In genomic region chr14:95998656-95999055, GRCh38 we compare ENCODE assay signal across 8 cellular contexts. TPM values are rescaled to one million over a fixed set of nuclear protein-coding genes. Genes with fewer than 3 reads are reported as not detected.
A peak's percentile ranks its signal among the peaks of the same experiment; 100 is the strongest.
DNase-seq lines count a peak whose midpoint lies in the region; ATAC-seq and TF ChIP-seq lines count a peak whose summit lies in the region.

No MANE protein-coding gene starts in this region.

- H3K4me1 ChIP-seq in adrenal gland (replicated peaks in 1 of 2) = no peaks in the 10 kb centered on the region

- H3K27ac Mint-ChIP-seq in endothelial cell (ENCODE audit: unreplicated experiment) = no peak overlapping the region

- no peaks in the 10 kb centered on the region for H3K27me3 Mint-ChIP-seq in endothelial cell (ENCODE audit: unreplicated experiment)

- H3K9me3 Mint-ChIP-seq in endothelial cell (ENCODE audit: unreplicated experiment) = no peaks in the 10 kb centered on the region

- ATAC-seq in GM18519 (IDR thresholded peaks at IDR 0.05; ENCODE audit: low FRiP score, unreplicated experiment) = no peak
- ATAC-seq in HG03159 (IDR thresholded peaks at IDR 0.05; ENCODE audit: unreplicated experiment) = no peak

- no peaks in the 10 kb centered on the region for H3K9me3 ChIP-seq in adrenal gland (replicated peaks in 1 of 3)

- H3K27ac ChIP-seq in adrenal gland = no peak overlapping the region

- peaks cover 3% of the 10 kb centered on the region for H3K4me1 Mint-ChIP-seq in endothelial cell (ENCODE audit: unreplicated experiment)

- H3K4me3 Mint-ChIP-seq in endothelial cell (ENCODE audit: unreplicated experiment) = no peak overlapping the region

- peak; percentile 50 for DNase-seq in AG10803 (ENCODE audit: low read depth)
- DNase-seq in KBM-7 = peak; percentile 6
- DNase-seq in adrenal gland = no peak
- peak; percentile 20 for DNase-seq in kidney tubule cell (ENCODE audit: low spot score)
- DNase-seq in activated CD4-positive, alpha-beta T cell treated with anti-CD3 and anti-CD28 coated beads, Interleukin-2, amount 50 U/mL, for 4 hours = no peak
- DNase-seq in endothelial cell (ENCODE audit: low spot score) = no peak

- in situ Hi-C loops in KBM-7 (cut with MboI; ENCODE audit: low pct_unique_long_range_greater_than_20kb, low sequenced_read_pairs) = loop anchor here (25.0 kb wide), 1 partner anchor 411 kb away; no protein-coding TSS in a partner anchor

- H3K27me3 ChIP-seq in adrenal gland = peaks cover 5% of the 10 kb centered on the region

- intact Hi-C loops in adrenal gland (cut with DNase I) = loop anchor here (5.0 to 10.0 kb wide), 3 partner anchors 279 to 554 kb away; partner anchors contain the start of gene TCL1B (in 1 of the 2)

- H3K4me3 ChIP-seq in AG10803 (ENCODE audit: low read length) (no peak overlapping the region), adrenal gland (no peak overlapping the region)

- H3K36me3 Mint-ChIP-seq in endothelial cell (ENCODE audit: low read depth, unreplicated experiment) = no peaks in the 10 kb centered on the region

- H3K36me3 ChIP-seq in adrenal gland (replicated peaks in 1 of 2) = no peaks in the 10 kb centered on the region

- peak; percentile 66 for TF ChIP-seq CTCF in AG10803 (conservative IDR thresholded peaks at IDR 0.05; ENCODE audit: low read length)
- TF ChIP-seq CTCF in adrenal gland (IDR thresholded peaks at IDR 0.05) = peak in 5 of 6 experiments; percentile 9 to 56 (median 46)
- TF ChIP-seq CTCF in endothelial cell (IDR thresholded peaks at IDR 0.05; ENCODE audit: unreplicated experiment) = no peak

- no peak for TF ChIP-seq POLR2A in adrenal gland (IDR thresholded peaks at IDR 0.05)

- WGBS in adrenal gland, 4 donors = 13 to 24% (median 19%) methylated on average over 1 of the region's 1 CpG

RNA-seq across cellular contexts. Expression of gene C14orf132, which starts 40.5 kb away (rescaled TPM):
- total RNA-seq in adrenal gland (10 to 100 TPM in 5 of 8 donors, 1 to 10 TPM in 3; 4.5 to 34.8 (median 11.8) TPM), endothelial cell (ENCODE audit: unreplicated experiment) (4.4 TPM)
- polyA plus RNA-seq in adrenal gland = 10 to 100 TPM in 2 of 3 donors, 1 to 10 TPM in 1; 7.5 to 21.2 (median 14.8) TPM

Comparison
In these comparisons a context has a peak if more than half of its experiments do, and no peak if none do; other contexts are left out.
1. DNase-seq: peak in AG10803 (single experiment), KBM-7 (single experiment) and kidney tubule cell (single experiment); none in adrenal gland (0 of 7), activated CD4-positive, alpha-beta T cell treated with anti-CD3 and anti-CD28 coated beads, Interleukin-2, amount 50 U/mL, for 4 hours (0 of 2) and endothelial cell (single experiment).